ENCODE assay signal across 9 cellular contexts in genomic region chr1:222009105-222009730, GRCh38.
DNase-seq lines count a peak whose midpoint lies in the region; ATAC-seq and TF ChIP-seq lines count a peak whose summit lies in the region.
"Had no signal": no experiment of that assay in that cellular context is flagged by ENCODE, and none has a peak within 500 bp of the region (broad histone marks: within the 10 kb centered on the region; RNA-seq: fewer than 3 reads in every experiment).

No MANE protein-coding gene starts in this region.

- peaks cover 3% of the 10 kb centered on the region for H3K4me1 Mint-ChIP-seq in activated T-cell treated with anti-CD3 and anti-CD28 coated beads, Interleukin-2, amount 50 U/mL, for 24 hours (ENCODE audit: low read depth)

- peak; percentile 79 for ATAC-seq in GM18870 (IDR thresholded peaks at IDR 0.05; ENCODE audit: unreplicated experiment)
- no peak for ATAC-seq in GM19467 (IDR thresholded peaks at IDR 0.05; ENCODE audit: unreplicated experiment)

- H3K27ac Mint-ChIP-seq in activated T-cell treated with anti-CD3 and anti-CD28 coated beads, Interleukin-2, amount 50 U/mL, for 24 hours, result no peak overlapping the region

- peaks cover 3% of the 10 kb centered on the region for H3K27me3 Mint-ChIP-seq in activated T-cell treated with anti-CD3 and anti-CD28 coated beads, Interleukin-2, amount 50 U/mL, for 24 hours

- no peak overlapping the region for H3K4me3 Mint-ChIP-seq in activated T-cell treated with anti-CD3 and anti-CD28 coated beads, Interleukin-2, amount 50 U/mL, for 24 hours

- peak; percentile 22 for DNase-seq in KG1 (lab: John Stamatoyannopoulos, UW)
- peak; percentile 32 for DNase-seq in activated T-cell treated with anti-CD3 and anti-CD28 coated beads, Interleukin-2, amount 50 U/mL, for 24 hours
- peak; percentile 35 for DNase-seq in iPS-NIHi7 (ENCODE audit: extremely low spot score)
- no peak for DNase-seq in DMS114 treated with DMSO at 0.1 percent for 48 hours (lab: John Stamatoyannopoulos, UW; ENCODE audit: unreplicated experiment)
- DNase-seq in NCI-H2107 (lab: John Stamatoyannopoulos, UW), result no peak
- DNase-seq: left cardiac atrium had no signal

- peak overlapping the region; percentile 7; the same call in 1 of the 2 replicates for H3K27ac ChIP-seq in C4-2B

- no peaks in the 10 kb centered on the region for H3K36me3 Mint-ChIP-seq in activated T-cell treated with anti-CD3 and anti-CD28 coated beads, Interleukin-2, amount 50 U/mL, for 24 hours (ENCODE audit: low read depth)

- TF ChIP-seq CTCF in C4-2B (conservative IDR thresholded peaks at IDR 0.05), result peak; percentile 28

- H3K9me3 Mint-ChIP-seq in activated T-cell treated with anti-CD3 and anti-CD28 coated beads, Interleukin-2, amount 50 U/mL, for 24 hours, result no peaks in the 10 kb centered on the region

Comparison
In these comparisons a context has a peak if more than half of its experiments do, and no peak if none do; other contexts are left out.
1. DNase-seq: peak in KG1 (single experiment), activated T-cell treated with anti-CD3 and anti-CD28 coated beads, Interleukin-2, amount 50 U/mL, for 24 hours (single experiment) and iPS-NIHi7 (single experiment); none in DMS114 treated with DMSO at 0.1 percent for 48 hours (single experiment) and NCI-H2107 (single experiment).